1 cellular context compared by ENCODE assay signal in the genomic region with DNA sequence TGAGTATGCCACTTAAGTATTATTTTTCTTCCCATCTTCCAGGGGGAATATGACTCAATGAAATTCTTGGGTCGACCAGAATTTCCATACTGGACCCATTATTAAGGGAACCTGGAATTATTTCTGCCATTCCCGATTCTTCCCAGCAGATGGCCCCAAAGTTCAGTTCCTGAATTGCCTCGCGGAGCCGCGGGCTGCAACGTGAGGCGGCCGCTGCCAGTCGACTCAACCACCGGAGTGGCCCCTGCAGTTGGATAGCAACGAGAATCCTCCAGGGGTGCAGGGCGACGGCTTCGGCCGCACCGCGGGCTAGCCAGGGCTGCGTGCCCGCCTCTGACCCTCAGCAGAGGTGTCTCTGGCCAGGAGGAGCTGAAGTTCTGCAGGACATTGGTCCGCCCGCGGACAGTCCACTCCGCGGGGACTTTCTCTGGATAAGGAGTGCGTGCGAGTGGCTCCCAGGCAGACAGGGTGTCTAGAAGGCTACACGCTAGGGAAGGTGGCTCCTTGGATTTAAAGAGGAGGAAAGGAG.
A peak's percentile ranks its signal among the peaks of the same experiment; 100 is the strongest.
TF ChIP-seq lines count a peak whose summit lies in the region.

No MANE protein-coding gene starts in this region.

TF ChIP-seq in HEK293, 187 proteins besides CTCF, POLR2A, EP300 and RAD21 (continued from another document):
- peak; percentile 75 for TF ChIP-seq PRDM10 (tag by site-specific recombination; IDR thresholded peaks at IDR 0.05)
- TF ChIP-seq ZNF416 (tag by site-specific recombination; IDR thresholded peaks at IDR 0.05), result no peak
- peak; percentile 75 for TF ChIP-seq ZNF654 (tag by site-specific recombination; IDR thresholded peaks at IDR 0.05; ENCODE audit: low read depth)
- TF ChIP-seq ZNF341 (tag by site-specific recombination; IDR thresholded peaks at IDR 0.05; ENCODE audit: low read depth), result no peak
- TF ChIP-seq ZNF76 (tag by site-specific recombination; IDR thresholded peaks at IDR 0.05; ENCODE audit: borderline replicate concordance, low read depth), result no peak
- TF ChIP-seq ZNF777 (tag by site-specific recombination; IDR thresholded peaks at IDR 0.05; ENCODE audit: borderline replicate concordance), result no peak
- TF ChIP-seq IKZF3 (tag by site-specific recombination; IDR thresholded peaks at IDR 0.05), result 0 out of 2 replicates have a peak, but pooled peaks have one; percentile 31
- no peak for TF ChIP-seq ZNF677 (tag by site-specific recombination; IDR thresholded peaks at IDR 0.05)
- no peak for TF ChIP-seq KLF1 (tag by site-specific recombination; IDR thresholded peaks at IDR 0.05)
- no peak for TF ChIP-seq ZNF558 (tag by site-specific recombination; IDR thresholded peaks at IDR 0.05)
- no peak for TF ChIP-seq RBAK (tag by site-specific recombination; IDR thresholded peaks at IDR 0.05)
- no peak for TF ChIP-seq ZNF37A (tag by site-specific recombination; IDR thresholded peaks at IDR 0.05)
- TF ChIP-seq ZSCAN30 (tag by site-specific recombination; IDR thresholded peaks at IDR 0.05), result peak; percentile 82
- TF ChIP-seq GLIS1 (tag by site-specific recombination; IDR thresholded peaks at IDR 0.05), result 0 out of 2 replicates have a peak, but pooled peaks have one; percentile 10
- TF ChIP-seq, protein P1, sequence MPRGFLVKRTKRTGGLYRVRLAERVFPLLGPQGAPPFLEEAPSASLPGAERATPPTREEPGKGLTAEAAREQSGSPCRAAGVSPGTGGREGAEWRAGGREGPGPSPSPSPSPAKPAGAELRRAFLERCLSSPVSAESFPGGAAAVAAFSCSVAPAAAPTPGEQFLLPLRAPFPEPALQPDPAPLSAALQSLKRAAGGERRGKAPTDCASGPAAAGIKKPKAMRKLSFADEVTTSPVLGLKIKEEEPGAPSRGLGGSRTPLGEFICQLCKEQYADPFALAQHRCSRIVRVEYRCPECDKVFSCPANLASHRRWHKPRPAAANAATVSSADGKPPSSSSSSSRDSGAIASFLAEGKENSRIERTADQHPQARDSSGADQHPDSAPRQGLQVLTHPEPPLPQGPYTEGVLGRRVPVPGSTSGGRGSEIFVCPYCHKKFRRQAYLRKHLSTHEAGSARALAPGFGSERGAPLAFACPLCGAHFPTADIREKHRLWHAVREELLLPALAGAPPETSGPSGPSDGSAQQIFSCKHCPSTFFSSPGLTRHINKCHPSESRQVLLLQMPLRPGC (tag by site-specific recombination; IDR thresholded peaks at IDR 0.05), result no peak
- TF ChIP-seq ZNF791 (tag by site-specific recombination; IDR thresholded peaks at IDR 0.05), result no peak
- TF ChIP-seq ZBTB26 (tag by site-specific recombination; optimal IDR thresholded peaks at IDR 0.05), result peak; percentile 29
- TF ChIP-seq ZNF2 (tag by site-specific recombination; IDR thresholded peaks at IDR 0.05), result 0 out of 2 replicates have a peak, but pooled peaks have one; percentile 33
- no peak for TF ChIP-seq ZNF112 (tag by site-specific recombination; IDR thresholded peaks at IDR 0.05)
- no peak for TF ChIP-seq EGR2 (tag by site-specific recombination; IDR thresholded peaks at IDR 0.05; ENCODE audit: low read depth)
- TF ChIP-seq MZF1 (tag by site-specific recombination; IDR thresholded peaks at IDR 0.05; ENCODE audit: borderline replicate concordance), result peak; percentile 82; the same call in 1 of the 2 replicates
- peak; percentile 63 for TF ChIP-seq ZXDB (tag by site-specific recombination; IDR thresholded peaks at IDR 0.05)
- no peak for TF ChIP-seq KLF9 (tag by site-specific recombination; IDR thresholded peaks at IDR 0.05; ENCODE audit: low read depth)
- TF ChIP-seq, protein P2, sequence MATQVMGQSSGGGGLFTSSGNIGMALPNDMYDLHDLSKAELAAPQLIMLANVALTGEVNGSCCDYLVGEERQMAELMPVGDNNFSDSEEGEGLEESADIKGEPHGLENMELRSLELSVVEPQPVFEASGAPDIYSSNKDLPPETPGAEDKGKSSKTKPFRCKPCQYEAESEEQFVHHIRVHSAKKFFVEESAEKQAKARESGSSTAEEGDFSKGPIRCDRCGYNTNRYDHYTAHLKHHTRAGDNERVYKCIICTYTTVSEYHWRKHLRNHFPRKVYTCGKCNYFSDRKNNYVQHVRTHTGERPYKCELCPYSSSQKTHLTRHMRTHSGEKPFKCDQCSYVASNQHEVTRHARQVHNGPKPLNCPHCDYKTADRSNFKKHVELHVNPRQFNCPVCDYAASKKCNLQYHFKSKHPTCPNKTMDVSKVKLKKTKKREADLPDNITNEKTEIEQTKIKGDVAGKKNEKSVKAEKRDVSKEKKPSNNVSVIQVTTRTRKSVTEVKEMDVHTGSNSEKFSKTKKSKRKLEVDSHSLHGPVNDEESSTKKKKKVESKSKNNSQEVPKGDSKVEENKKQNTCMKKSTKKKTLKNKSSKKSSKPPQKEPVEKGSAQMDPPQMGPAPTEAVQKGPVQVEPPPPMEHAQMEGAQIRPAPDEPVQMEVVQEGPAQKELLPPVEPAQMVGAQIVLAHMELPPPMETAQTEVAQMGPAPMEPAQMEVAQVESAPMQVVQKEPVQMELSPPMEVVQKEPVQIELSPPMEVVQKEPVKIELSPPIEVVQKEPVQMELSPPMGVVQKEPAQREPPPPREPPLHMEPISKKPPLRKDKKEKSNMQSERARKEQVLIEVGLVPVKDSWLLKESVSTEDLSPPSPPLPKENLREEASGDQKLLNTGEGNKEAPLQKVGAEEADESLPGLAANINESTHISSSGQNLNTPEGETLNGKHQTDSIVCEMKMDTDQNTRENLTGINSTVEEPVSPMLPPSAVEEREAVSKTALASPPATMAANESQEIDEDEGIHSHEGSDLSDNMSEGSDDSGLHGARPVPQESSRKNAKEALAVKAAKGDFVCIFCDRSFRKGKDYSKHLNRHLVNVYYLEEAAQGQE (tag by site-specific recombination; IDR thresholded peaks at IDR 0.05), result peak; percentile 64; the same call in 1 of the 2 replicates
- TF ChIP-seq, protein P3, sequence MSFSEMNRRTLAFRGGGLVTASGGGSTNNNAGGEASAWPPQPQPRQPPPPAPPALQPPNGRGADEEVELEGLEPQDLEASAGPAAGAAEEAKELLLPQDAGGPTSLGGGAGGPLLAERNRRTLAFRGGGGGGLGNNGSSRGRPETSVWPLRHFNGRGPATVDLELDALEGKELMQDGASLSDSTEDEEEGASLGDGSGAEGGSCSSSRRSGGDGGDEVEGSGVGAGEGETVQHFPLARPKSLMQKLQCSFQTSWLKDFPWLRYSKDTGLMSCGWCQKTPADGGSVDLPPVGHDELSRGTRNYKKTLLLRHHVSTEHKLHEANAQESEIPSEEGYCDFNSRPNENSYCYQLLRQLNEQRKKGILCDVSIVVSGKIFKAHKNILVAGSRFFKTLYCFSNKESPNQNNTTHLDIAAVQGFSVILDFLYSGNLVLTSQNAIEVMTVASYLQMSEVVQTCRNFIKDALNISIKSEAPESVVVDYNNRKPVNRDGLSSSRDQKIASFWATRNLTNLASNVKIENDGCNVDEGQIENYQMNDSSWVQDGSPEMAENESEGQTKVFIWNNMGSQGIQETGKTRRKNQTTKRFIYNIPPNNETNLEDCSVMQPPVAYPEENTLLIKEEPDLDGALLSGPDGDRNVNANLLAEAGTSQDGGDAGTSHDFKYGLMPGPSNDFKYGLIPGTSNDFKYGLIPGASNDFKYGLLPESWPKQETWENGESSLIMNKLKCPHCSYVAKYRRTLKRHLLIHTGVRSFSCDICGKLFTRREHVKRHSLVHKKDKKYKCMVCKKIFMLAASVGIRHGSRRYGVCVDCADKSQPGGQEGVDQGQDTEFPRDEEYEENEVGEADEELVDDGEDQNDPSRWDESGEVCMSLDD (tag by site-specific recombination; IDR thresholded peaks at IDR 0.05), result no peak
- TF ChIP-seq SP3 (tag by site-specific recombination; IDR thresholded peaks at IDR 0.05), result no peak
- TF ChIP-seq HOXD13 (CRISPR knock-in tag; IDR thresholded peaks at IDR 0.05; ENCODE audit: borderline replicate concordance), result no peak
- no peak for TF ChIP-seq ZNF639 (tag by site-specific recombination; IDR thresholded peaks at IDR 0.05)
- TF ChIP-seq KLF10 (tag by site-specific recombination; IDR thresholded peaks at IDR 0.05), result no peak
- no peak for TF ChIP-seq ZNF311 (tag by site-specific recombination; IDR thresholded peaks at IDR 0.05; ENCODE audit: borderline replicate concordance)
